Comparison of ENCODE assay signal across 20 cellular contexts in the genomic region with DNA sequence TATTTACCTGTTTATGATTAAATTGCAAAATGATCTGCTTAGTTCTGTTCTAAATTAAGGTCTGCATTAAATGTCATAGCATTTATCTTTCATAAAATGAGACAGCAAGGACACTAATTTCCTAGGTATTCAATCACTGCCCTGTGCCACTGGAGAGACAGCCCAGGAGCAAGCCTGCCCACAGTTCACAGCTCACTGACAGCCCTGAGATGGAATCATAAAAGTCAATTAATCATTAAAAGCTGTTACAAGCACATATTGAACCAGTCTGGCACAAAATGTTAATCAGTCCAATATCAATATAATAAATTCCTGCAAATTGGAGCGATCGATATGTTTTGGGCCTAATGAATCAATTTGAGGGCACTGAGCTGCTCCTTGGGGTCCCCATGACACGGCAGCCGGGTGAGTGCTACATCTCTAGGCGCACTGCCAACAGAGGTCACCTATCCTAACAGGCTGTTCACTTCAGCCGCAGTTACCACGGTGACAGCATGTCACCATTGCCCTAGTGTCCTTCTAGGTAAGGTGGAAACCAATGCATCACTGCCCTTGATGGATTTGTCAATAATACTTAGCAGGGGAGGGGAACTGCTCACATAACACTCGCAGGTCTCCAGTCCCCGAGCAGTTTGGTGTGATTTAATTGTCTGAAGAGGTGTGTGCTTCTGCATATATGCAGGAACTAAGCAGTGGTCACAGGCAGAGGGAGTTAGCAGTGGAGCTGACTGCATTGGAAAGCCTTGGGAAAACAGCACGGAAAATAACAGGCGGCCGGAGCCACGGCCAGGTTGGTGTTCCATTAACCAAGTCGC. TPM values are rescaled to one million over a fixed set of nuclear protein-coding genes. Genes with fewer than 3 reads are reported as not detected.
DNase-seq lines count a peak whose midpoint lies in the region; ATAC-seq, FAIRE-seq and TF ChIP-seq lines count a peak whose summit lies in the region.
"Had no signal": no experiment of that assay in that cellular context is flagged by ENCODE, and none has a peak within 500 bp of the region (broad histone marks: within the 10 kb centered on the region; RNA-seq: fewer than 3 reads in every experiment).

No MANE protein-coding gene starts in this region.

- POLR2A ChIA-PET in PC-9 (lab: Charles Lee; ENCODE audit: unreplicated experiment), result no interaction called here

- no peak for ATAC-seq in GM19324 (IDR thresholded peaks at IDR 0.05; ENCODE audit: low FRiP score, unreplicated experiment)
- ATAC-seq: activated CD8-positive, alpha-beta T cell treated with anti-CD3 and anti-CD28 coated beads, Interleukin-2, amount 10 ng/mL, durations not matched to agents 7 days and 5 days had no signal

- peak overlapping the region; percentile 31 to 49 for H3K4me3 ChIP-seq in kidney (ENCODE audit: low read length in 2 of 2)
- no peak overlapping the region for H3K4me3 ChIP-seq in PC-9
- H3K4me3 ChIP-seq: SJSA1, smooth muscle cell had no signal

- no peaks in the 10 kb centered on the region for H3K9me2 ChIP-seq in PC-9 (ENCODE audit: insufficient read depth)

- no peak overlapping the region for H3K9ac ChIP-seq in kidney (ENCODE audit: low read length in 2 of 2)

- CTCF ChIA-PET in PC-9 (lab: Charles Lee), result no interaction called here

- H3F3A ChIP-seq in PC-9 (ENCODE audit: insufficient read depth, low read depth), result no peaks in the 10 kb centered on the region

- H3K9me3 ChIP-seq in kidney (ENCODE audit: control insufficient read depth in 1 of 2, low read length in 2 of 2) (no peaks in the 10 kb centered on the region), PC-9 (ENCODE audit: insufficient read depth, low read depth) (no peaks in the 10 kb centered on the region)
- H3K9me3 ChIP-seq: SJSA1 had no signal

- H3K27ac ChIP-seq in kidney (ENCODE audit: low read depth in 2 of 2, low read length in 2 of 2) (peak overlapping the region; percentile 66 to 82), PC-9 (no peak overlapping the region)
- H3K27ac ChIP-seq: SJSA1 had no signal

- no peak for TF ChIP-seq POLR2A in H54 (IDR thresholded peaks at IDR 0.05; ENCODE audit: low read depth, low read length)

- H3K36me3 ChIP-seq in kidney (ENCODE audit: control insufficient read depth in 1 of 2, insufficient read depth in 2 of 2, low read length in 2 of 2) (no peaks in the 10 kb centered on the region), PC-9 (ENCODE audit: low read depth) (no peaks in the 10 kb centered on the region)
- H3K36me3 ChIP-seq: SJSA1 had no signal

- peak; percentile 81 for DNase-seq in NCI-H1092 treated with DMSO at 0.1 percent for 48 hours (lab: John Stamatoyannopoulos, UW)
- DNase-seq in NCI-H748 (lab: John Stamatoyannopoulos, UW; ENCODE audit: unreplicated experiment), result peak; percentile 98
- peak; percentile 91 for DNase-seq in kidney
- peak; percentile 53 for DNase-seq in retina
- DNase-seq in H54 (ENCODE audit: insufficient read length, low spot score), result no peak
- no peak for DNase-seq in PC-9
- DNase-seq: activated B cell treated with CpG ODN at 0.5 μM for 24 hours; activated CD8-positive, alpha-beta T cell treated with anti-CD3 and anti-CD28 coated beads, Interleukin-2, amount 10 ng/mL, durations not matched to agents 7 days and 5 days; activated T-cell treated with anti-CD3 and anti-CD28 coated beads, Interleukin-2, amount 50 U/mL, for 48 hours; hypothalamus; NCI-H1436; NCI-H446; stimulated activated CD4-positive, alpha-beta T cell treated with anti-CD3 and anti-CD28 coated beads, Interleukin-4, amount 100 ng/mL, for 4 hours; T-helper 2 cell had no signal

- intact Hi-C loops in kidney (cut with DNase I), result no loop called here
- intact Hi-C loops in PC-9 (cut with micrococcal nuclease; ENCODE audit: unreplicated experiment), result no loop called here

- BruUV-seq in PC-9 (replicated peaks; lab: Mats Ljungman, UMichigan), result no TSS peak

- H2AFZ ChIP-seq in PC-9, result no peak overlapping the region

- H4K20me1 ChIP-seq in PC-9 (ENCODE audit: insufficient read depth), result no peaks in the 10 kb centered on the region

- TF ChIP-seq CTCF in kidney (IDR thresholded peaks at IDR 0.05; ENCODE audit: borderline replicate concordance, extremely low read depth, insufficient read depth) (no peak), PC-9 (conservative IDR thresholded peaks at IDR 0.05) (no peak)

- H3K4me1 ChIP-seq in kidney (ENCODE audit: control insufficient read depth in 1 of 2, insufficient read depth in 1 of 2, low read depth in 1 of 2, low read length in 2 of 2) (peaks cover 13 to 33% of the 10 kb centered on the region in 2 donors), PC-9 (replicated peaks; ENCODE audit: insufficient read depth) (no peaks in the 10 kb centered on the region)

- peak; percentile 88 for FAIRE-seq in kidney (lab: Jason Lieb, UNC)
- no peak for FAIRE-seq in H54 (lab: Jason Lieb, UNC)
- FAIRE-seq: astrocyte, endometrium, G401.6 had no signal

- no peaks in the 10 kb centered on the region for H3K79me2 ChIP-seq in PC-9 (ENCODE audit: low read depth)

- H3K27me3 ChIP-seq in PC-9 (ENCODE audit: insufficient read depth, low read depth), result peaks cover 85% of the 10 kb centered on the region
- H3K27me3 ChIP-seq: SJSA1 had no signal

- no peak overlapping the region for H3K4me2 ChIP-seq in PC-9
- H3K4me2 ChIP-seq: smooth muscle cell had no signal

RNA-seq across cellular contexts. Expression of a gene that starts 47.3 kb away (rescaled TPM):
- 118 TPM for total RNA-seq in kidney
- polyA plus RNA-seq in kidney (ENCODE audit: insufficient read depth, low read depth, low replicate concordance), result 31.4 TPM
- not detected in 2 replicates for total RNA-seq in PC-9 (2021)
- total RNA-seq: activated B cell treated with CpG ODN at 0.5 μM for 24 hours; activated CD8-positive, alpha-beta T cell treated with anti-CD3 and anti-CD28 coated beads, Interleukin-2, amount 10 ng/mL, durations not matched to agents 7 days and 5 days; smooth muscle cell had no signal
- polyA plus RNA-seq: smooth muscle cell had no signal

Comparison
In these comparisons a context has a peak if more than half of its experiments do, and no peak if none do; other contexts are left out.
1. DNase-seq: peak in NCI-H1092 treated with DMSO at 0.1 percent for 48 hours (single experiment), NCI-H748 (single experiment), kidney (single experiment) and retina (single experiment); none in H54 (single experiment) and PC-9 (0 of 2).
2. RNA of a gene that starts 47.3 kb away (total RNA-seq): 118 TPM in kidney (single experiment); not detected in PC-9; every median in the first group is over 100 times any median in the second.